Comparison of ENCODE assay signal across 37 cellular contexts in the genomic region with DNA sequence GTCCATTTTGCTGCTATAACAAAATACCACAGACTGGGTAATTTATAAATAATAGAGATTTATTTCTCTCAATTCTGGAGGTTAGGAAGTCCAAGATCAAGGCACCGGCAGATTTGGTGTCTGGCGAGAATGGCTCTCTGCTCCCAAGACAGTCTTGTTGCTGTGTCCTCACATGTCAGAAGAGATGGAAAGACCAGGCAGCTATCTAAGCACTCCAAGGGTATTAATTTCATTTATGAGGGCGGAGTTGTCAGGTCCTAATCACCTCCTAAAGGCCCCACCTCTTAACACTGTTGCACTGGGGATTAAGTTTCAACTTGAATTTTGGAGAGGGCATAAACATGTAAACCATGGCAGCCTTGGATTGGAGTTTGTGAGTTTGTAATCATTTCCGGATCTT. TPM values are rescaled to one million over a fixed set of nuclear protein-coding genes. Genes with fewer than 3 reads are reported as not detected.
"Had no signal": no experiment of that assay in that cellular context is flagged by ENCODE, and none has a peak within 500 bp of the region (broad histone marks: within the 10 kb centered on the region; RNA-seq: fewer than 3 reads in every experiment).

No MANE protein-coding gene starts in this region.

- FAIRE-seq: colon, pancreas, TTC549 had no signal

- H3K4me2 ChIP-seq: smooth muscle cell had no signal

- H3K27ac ChIP-seq: adrenal gland, body of pancreas, gastroesophageal sphincter, pancreas, prostate gland, upper lobe of left lung, vagina, VCaP had no signal

- H3K4me3 Mint-ChIP-seq: activated naive CD4-positive, alpha-beta T cell treated with anti-CD3 and anti-CD28 coated beads for 36 hours; activated naive CD8-positive, alpha-beta T cell treated with anti-CD3 and anti-CD28 coated beads for 36 hours; naive thymus-derived CD4-positive, alpha-beta T cell; neural crest cell; stimulated activated memory B cell treated with anti-CD40 and anti-IgM and Interleukin-4, amounts not matched to agents 10 μg/mL and 1 μg/mL and 100 μg/mL, for 72 hours; stimulated activated naive CD8-positive, alpha-beta T cell treated with anti-CD3 and anti-CD28 coated beads, Interleukin-15, amount 100 ng/mL, for 72 hours had no signal

- DNase-seq: activated CD4-positive, alpha-beta T cell treated with anti-CD3 and anti-CD28 coated beads for 48 hours; activated CD4-positive, alpha-beta T cell treated with anti-CD3 and anti-CD28 coated beads, Interleukin-2, amount 50 U/mL, for 48 hours; activated CD8-positive, alpha-beta memory T cell treated with anti-CD3 and anti-CD28 coated beads for 24 hours; activated effector memory CD4-positive, alpha-beta T cell treated with anti-CD3 and anti-CD28 coated beads, Interleukin-2, amount 50 U/mL, for 16 hours; activated naive CD4-positive, alpha-beta T cell treated with anti-CD3 and anti-CD28 coated beads for 36 hours; activated naive CD8-positive, alpha-beta T cell treated with anti-CD3 and anti-CD28 coated beads for 36 hours; adrenal gland; aorta; body of pancreas; dorsolateral prefrontal cortex; effector memory CD4-positive, alpha-beta T cell; hippocampal formation; left cardiac atrium; mammary epithelial cell; midbrain; naive thymus-derived CD4-positive, alpha-beta T cell; nucleus accumbens; pancreas; sigmoid colon; stimulated activated CD4-positive, alpha-beta T cell treated with anti-CD3 and anti-CD28 coated beads, Interleukin-1b, Interleukin-23, amount 100 ng/mL, for 48 hours; stimulated activated CD4-positive, alpha-beta T cell treated with anti-CD3 and anti-CD28 coated beads, Interleukin-4, amount 100 ng/mL, for 4 hours; stimulated activated CD8-positive, alpha-beta memory T cell treated with anti-CD3 and anti-CD28 coated beads, Interleukin-4, amount 100 ng/mL, for 48 hours; stimulated activated naive CD8-positive, alpha-beta T cell treated with anti-CD3 and anti-CD28 coated beads, Interleukin-15, amount 100 ng/mL, for 72 hours; substantia nigra; T-helper 9 cell; upper lobe of left lung had no signal

- H3K9me3 ChIP-seq: adrenal gland, body of pancreas, gastroesophageal sphincter, pancreas, prostate gland, sigmoid colon, upper lobe of left lung, vagina had no signal

- H3K4me3 ChIP-seq: adrenal gland, body of pancreas, dorsolateral prefrontal cortex, gastroesophageal sphincter, pancreas, prostate gland, sigmoid colon, smooth muscle cell, upper lobe of left lung, vagina had no signal

- H3K27ac Mint-ChIP-seq: activated naive CD4-positive, alpha-beta T cell treated with anti-CD3 and anti-CD28 coated beads for 36 hours; activated naive CD8-positive, alpha-beta T cell treated with anti-CD3 and anti-CD28 coated beads for 36 hours; naive thymus-derived CD4-positive, alpha-beta T cell; stimulated activated memory B cell treated with anti-CD40 and anti-IgM and Interleukin-4, amounts not matched to agents 10 μg/mL and 1 μg/mL and 100 μg/mL, for 72 hours; stimulated activated naive CD8-positive, alpha-beta T cell treated with anti-CD3 and anti-CD28 coated beads, Interleukin-15, amount 100 ng/mL, for 72 hours had no signal

- ATAC-seq: activated CD4-positive, CD25-positive, alpha-beta regulatory T cell treated with anti-CD3 and anti-CD28 coated beads, Interleukin-2, amount 50 U/mL, for 24 hours; body of pancreas; gastroesophageal sphincter; left cardiac atrium; naive thymus-derived CD4-positive, alpha-beta T cell; pancreas; stimulated activated memory B cell treated with anti-CD40 and anti-IgM and Interleukin-4, amounts not matched to agents 10 μg/mL and 1 μg/mL and 100 μg/mL, for 72 hours; stimulated activated naive CD8-positive, alpha-beta T cell treated with anti-CD3 and anti-CD28 coated beads, Interleukin-15, amount 100 ng/mL, for 72 hours had no signal

- H3K9me3 Mint-ChIP-seq: activated naive CD4-positive, alpha-beta T cell treated with anti-CD3 and anti-CD28 coated beads for 36 hours; activated naive CD8-positive, alpha-beta T cell treated with anti-CD3 and anti-CD28 coated beads for 36 hours; neural crest cell had no signal

- H3K27me3 ChIP-seq: adrenal gland, body of pancreas, gastroesophageal sphincter, pancreas, sigmoid colon, upper lobe of left lung, vagina had no signal

- H3K36me3 Mint-ChIP-seq: activated naive CD8-positive, alpha-beta T cell treated with anti-CD3 and anti-CD28 coated beads for 36 hours; naive thymus-derived CD4-positive, alpha-beta T cell; stimulated activated memory B cell treated with anti-CD40 and anti-IgM and Interleukin-4, amounts not matched to agents 10 μg/mL and 1 μg/mL and 100 μg/mL, for 72 hours had no signal

- H3K4me1 Mint-ChIP-seq: activated naive CD8-positive, alpha-beta T cell treated with anti-CD3 and anti-CD28 coated beads for 36 hours; naive thymus-derived CD4-positive, alpha-beta T cell; stimulated activated memory B cell treated with anti-CD40 and anti-IgM and Interleukin-4, amounts not matched to agents 10 μg/mL and 1 μg/mL and 100 μg/mL, for 72 hours; stimulated activated naive CD8-positive, alpha-beta T cell treated with anti-CD3 and anti-CD28 coated beads, Interleukin-15, amount 100 ng/mL, for 72 hours had no signal

- H3K4me1 ChIP-seq: adrenal gland, body of pancreas, pancreas, prostate gland, upper lobe of left lung, vagina had no signal

- H3K36me3 ChIP-seq: adrenal gland, gastroesophageal sphincter, pancreas, prostate gland, sigmoid colon, upper lobe of left lung, vagina had no signal

- H3K27me3 Mint-ChIP-seq: stimulated activated memory B cell treated with anti-CD40 and anti-IgM and Interleukin-4, amounts not matched to agents 10 μg/mL and 1 μg/mL and 100 μg/mL, for 72 hours had no signal

RNA-seq across cellular contexts. Expression of gene ADCY2, which starts 30.3 kb away (rescaled TPM):
- total RNA-seq: activated naive CD4-positive, alpha-beta T cell treated with anti-CD3 and anti-CD28 coated beads for 36 hours; activated naive CD8-positive, alpha-beta T cell treated with anti-CD3 and anti-CD28 coated beads for 36 hours; liver; mammary epithelial cell; naive thymus-derived CD4-positive, alpha-beta T cell had no signal
- polyA plus RNA-seq: liver; mammary epithelial cell; naive thymus-derived CD4-positive, alpha-beta T cell had no signal
